Comparison of ENCODE assay signal across 8 cellular contexts in the genomic region with DNA sequence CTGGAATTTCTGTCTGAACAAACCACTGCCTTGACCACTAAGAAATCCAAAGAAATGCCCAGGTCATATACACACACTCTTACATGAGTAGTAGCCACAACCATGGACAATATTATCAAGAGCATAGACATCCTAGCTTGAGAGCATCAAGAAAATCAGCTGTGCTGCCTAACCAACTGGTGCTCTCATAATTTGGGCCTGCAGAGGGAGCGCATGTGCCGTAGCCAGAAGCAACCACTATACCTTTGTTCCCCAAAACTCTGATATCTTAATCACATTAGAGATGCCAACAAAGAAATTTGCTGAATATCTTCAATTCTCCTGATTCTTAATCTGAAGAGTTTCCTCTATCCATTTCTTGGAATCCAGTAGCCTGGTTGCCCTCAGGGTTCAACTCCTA.
DNase-seq lines count a peak whose midpoint lies in the region; ATAC-seq and TF ChIP-seq lines count a peak whose summit lies in the region.

No MANE protein-coding gene starts in this region.

- DNase-seq in DMS114 treated with DMSO at 0.1 percent for 48 hours (lab: John Stamatoyannopoulos, UW; ENCODE audit: unreplicated experiment) (peak; percentile 7), H4 (ENCODE audit: low spot score) (peak; percentile 30), endothelial cell (ENCODE audit: low spot score) (peak; percentile 38), NCI-H2029 (lab: John Stamatoyannopoulos, UW) (no peak), NCI-H2196 treated with DMSO at 0.1 percent for 48 hours (lab: John Stamatoyannopoulos, UW; ENCODE audit: unreplicated experiment) (no peak)
- peak; percentile 17 for DNase-seq in stimulated activated CD4-positive, alpha-beta T cell treated with anti-CD3 and anti-CD28 coated beads, Interleukin-4, amount 100 ng/mL, for 4 hours

- ATAC-seq in SK-N-SH treated with all-trans-retinoic acid at 6 μM for 48 hours, result peak; percentile 84
- ATAC-seq in HG03039 (IDR thresholded peaks at IDR 0.05; ENCODE audit: unreplicated experiment), result no peak

- H3K9me3 Mint-ChIP-seq in endothelial cell (ENCODE audit: unreplicated experiment), result no peaks in the 10 kb centered on the region

- H3K27me3 Mint-ChIP-seq in endothelial cell (ENCODE audit: unreplicated experiment), result no peaks in the 10 kb centered on the region

- no peak for TF ChIP-seq CTCF in endothelial cell (IDR thresholded peaks at IDR 0.05; ENCODE audit: unreplicated experiment)

- no peaks in the 10 kb centered on the region for H3K4me1 Mint-ChIP-seq in endothelial cell (ENCODE audit: unreplicated experiment)

- no peak overlapping the region for H3K4me3 Mint-ChIP-seq in endothelial cell (ENCODE audit: unreplicated experiment)

- H3K36me3 Mint-ChIP-seq in endothelial cell (ENCODE audit: low read depth, unreplicated experiment), result peaks cover 3% of the 10 kb centered on the region

- no peak overlapping the region for H3K27ac Mint-ChIP-seq in endothelial cell (ENCODE audit: unreplicated experiment)

TF ChIP-seq in SK-N-SH treated with all-trans-retinoic acid at 6 μM for 48 hours, 23 proteins besides CTCF, POLR2A, EP300 and RAD21:
- TF ChIP-seq ZC3H10 (CRISPR knock-in tag; IDR thresholded peaks at IDR 0.05) (no peak), GLIS3 (CRISPR knock-in tag; IDR thresholded peaks at IDR 0.05) (no peak), PPARA (CRISPR knock-in tag; IDR thresholded peaks at IDR 0.05; ENCODE audit: borderline replicate concordance) (no peak), SNAI2 (CRISPR knock-in tag; IDR thresholded peaks at IDR 0.05) (no peak), ZNF8 (CRISPR knock-in tag; IDR thresholded peaks at IDR 0.05) (no peak), RARB (CRISPR knock-in tag; IDR thresholded peaks at IDR 0.05) (no peak), ARNTL (CRISPR knock-in tag; IDR thresholded peaks at IDR 0.05; ENCODE audit: borderline replicate concordance, low read depth) (no peak), OSR1 (CRISPR knock-in tag; IDR thresholded peaks at IDR 0.05) (no peak)
- TF ChIP-seq, protein P1, sequence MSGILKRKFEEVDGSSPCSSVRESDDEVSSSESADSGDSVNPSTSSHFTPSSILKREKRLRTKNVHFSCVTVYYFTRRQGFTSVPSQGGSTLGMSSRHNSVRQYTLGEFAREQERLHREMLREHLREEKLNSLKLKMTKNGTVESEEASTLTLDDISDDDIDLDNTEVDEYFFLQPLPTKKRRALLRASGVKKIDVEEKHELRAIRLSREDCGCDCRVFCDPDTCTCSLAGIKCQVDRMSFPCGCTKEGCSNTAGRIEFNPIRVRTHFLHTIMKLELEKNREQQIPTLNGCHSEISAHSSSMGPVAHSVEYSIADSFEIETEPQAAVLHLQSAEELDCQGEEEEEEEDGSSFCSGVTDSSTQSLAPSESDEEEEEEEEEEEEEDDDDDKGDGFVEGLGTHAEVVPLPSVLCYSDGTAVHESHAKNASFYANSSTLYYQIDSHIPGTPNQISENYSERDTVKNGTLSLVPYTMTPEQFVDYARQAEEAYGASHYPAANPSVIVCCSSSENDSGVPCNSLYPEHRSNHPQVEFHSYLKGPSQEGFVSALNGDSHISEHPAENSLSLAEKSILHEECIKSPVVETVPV (CRISPR knock-in tag; IDR thresholded peaks at IDR 0.05), result no peak
- TF ChIP-seq, protein P2, sequence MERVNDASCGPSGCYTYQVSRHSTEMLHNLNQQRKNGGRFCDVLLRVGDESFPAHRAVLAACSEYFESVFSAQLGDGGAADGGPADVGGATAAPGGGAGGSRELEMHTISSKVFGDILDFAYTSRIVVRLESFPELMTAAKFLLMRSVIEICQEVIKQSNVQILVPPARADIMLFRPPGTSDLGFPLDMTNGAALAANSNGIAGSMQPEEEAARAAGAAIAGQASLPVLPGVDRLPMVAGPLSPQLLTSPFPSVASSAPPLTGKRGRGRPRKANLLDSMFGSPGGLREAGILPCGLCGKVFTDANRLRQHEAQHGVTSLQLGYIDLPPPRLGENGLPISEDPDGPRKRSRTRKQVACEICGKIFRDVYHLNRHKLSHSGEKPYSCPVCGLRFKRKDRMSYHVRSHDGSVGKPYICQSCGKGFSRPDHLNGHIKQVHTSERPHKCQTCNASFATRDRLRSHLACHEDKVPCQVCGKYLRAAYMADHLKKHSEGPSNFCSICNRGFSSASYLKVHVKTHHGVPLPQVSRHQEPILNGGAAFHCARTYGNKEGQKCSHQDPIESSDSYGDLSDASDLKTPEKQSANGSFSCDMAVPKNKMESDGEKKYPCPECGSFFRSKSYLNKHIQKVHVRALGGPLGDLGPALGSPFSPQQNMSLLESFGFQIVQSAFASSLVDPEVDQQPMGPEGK (CRISPR knock-in tag; IDR thresholded peaks at IDR 0.05; ENCODE audit: borderline replicate concordance), result no peak
- TF ChIP-seq, protein P3, sequence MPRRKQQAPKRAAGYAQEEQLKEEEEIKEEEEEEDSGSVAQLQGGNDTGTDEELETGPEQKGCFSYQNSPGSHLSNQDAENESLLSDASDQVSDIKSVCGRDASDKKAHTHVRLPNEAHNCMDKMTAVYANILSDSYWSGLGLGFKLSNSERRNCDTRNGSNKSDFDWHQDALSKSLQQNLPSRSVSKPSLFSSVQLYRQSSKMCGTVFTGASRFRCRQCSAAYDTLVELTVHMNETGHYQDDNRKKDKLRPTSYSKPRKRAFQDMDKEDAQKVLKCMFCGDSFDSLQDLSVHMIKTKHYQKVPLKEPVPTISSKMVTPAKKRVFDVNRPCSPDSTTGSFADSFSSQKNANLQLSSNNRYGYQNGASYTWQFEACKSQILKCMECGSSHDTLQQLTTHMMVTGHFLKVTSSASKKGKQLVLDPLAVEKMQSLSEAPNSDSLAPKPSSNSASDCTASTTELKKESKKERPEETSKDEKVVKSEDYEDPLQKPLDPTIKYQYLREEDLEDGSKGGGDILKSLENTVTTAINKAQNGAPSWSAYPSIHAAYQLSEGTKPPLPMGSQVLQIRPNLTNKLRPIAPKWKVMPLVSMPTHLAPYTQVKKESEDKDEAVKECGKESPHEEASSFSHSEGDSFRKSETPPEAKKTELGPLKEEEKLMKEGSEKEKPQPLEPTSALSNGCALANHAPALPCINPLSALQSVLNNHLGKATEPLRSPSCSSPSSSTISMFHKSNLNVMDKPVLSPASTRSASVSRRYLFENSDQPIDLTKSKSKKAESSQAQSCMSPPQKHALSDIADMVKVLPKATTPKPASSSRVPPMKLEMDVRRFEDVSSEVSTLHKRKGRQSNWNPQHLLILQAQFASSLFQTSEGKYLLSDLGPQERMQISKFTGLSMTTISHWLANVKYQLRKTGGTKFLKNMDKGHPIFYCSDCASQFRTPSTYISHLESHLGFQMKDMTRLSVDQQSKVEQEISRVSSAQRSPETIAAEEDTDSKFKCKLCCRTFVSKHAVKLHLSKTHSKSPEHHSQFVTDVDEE (CRISPR knock-in tag; IDR thresholded peaks at IDR 0.05), result no peak

Comparison
In these comparisons a context has a peak if more than half of its experiments do, and no peak if none do; other contexts are left out.
1. DNase-seq: peak in DMS114 treated with DMSO at 0.1 percent for 48 hours (single experiment), H4 (single experiment), endothelial cell (single experiment) and stimulated activated CD4-positive, alpha-beta T cell treated with anti-CD3 and anti-CD28 coated beads, Interleukin-4, amount 100 ng/mL, for 4 hours (2 of 2); none in NCI-H2029 (single experiment) and NCI-H2196 treated with DMSO at 0.1 percent for 48 hours (single experiment).